In the genomic region with DNA sequence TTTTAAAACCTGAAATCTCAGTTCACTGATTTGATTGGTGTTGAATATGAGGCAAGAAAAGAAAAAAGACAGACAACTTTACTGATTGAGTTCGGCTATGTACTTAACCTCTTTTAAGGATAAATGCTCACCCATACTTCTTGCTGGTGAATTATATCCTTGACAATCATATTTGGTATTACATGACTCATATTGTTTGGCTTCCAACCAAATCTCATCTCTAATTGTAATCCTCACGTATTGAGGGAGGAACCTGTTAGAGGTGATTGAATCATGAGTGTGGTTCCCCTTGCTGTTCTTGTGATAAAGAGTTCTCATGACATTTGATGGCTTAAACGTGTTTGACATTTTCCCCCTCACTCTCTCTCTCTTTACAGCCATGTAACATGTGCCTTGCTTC, we compare ENCODE assay signal across 23 cellular contexts.
"Had no signal": no experiment of that assay in that cellular context is flagged by ENCODE, and none has a peak within 500 bp of the region (broad histone marks: within the 10 kb centered on the region; RNA-seq: fewer than 3 reads in every experiment).

No MANE protein-coding gene starts in this region.

- H3K27me3 ChIP-seq: gastroesophageal sphincter, heart left ventricle, left lung, neural progenitor cell, right lobe of liver, tibial nerve, upper lobe of left lung had no signal

- FAIRE-seq: endometrium, islet of Langerhans, small intestine, urothelium cell line had no signal

- H2AFZ ChIP-seq: neural progenitor cell, parathyroid adenoma had no signal

- H3K4me3 ChIP-seq: gastroesophageal sphincter, heart left ventricle, left lung, neural progenitor cell, right lobe of liver, thoracic aorta, tibial nerve, upper lobe of left lung had no signal

- H3K4me2 ChIP-seq: neural progenitor cell had no signal

- DNase-seq: cortex of kidney; effector memory CD8-positive, alpha-beta T cell; heart left ventricle; hippocampal formation; left cardiac atrium; left lung; mesendoderm; midbrain; naive thymus-derived CD4-positive, alpha-beta T cell; right lobe of liver; small intestine; stimulated activated CD4-positive, alpha-beta T cell treated with anti-CD3 and anti-CD28 coated beads, Interleukin-15, amount 100 ng/mL, for 24 hours; stimulated activated CD4-positive, alpha-beta T cell treated with anti-CD3 and anti-CD28 coated beads, Interleukin-2, amount 100 ng/mL, for 48 hours; stimulated activated naive B cell treated with anti-CD40 and anti-IgM and Interleukin-4, amounts not matched to agents 10 μg/mL and 1 μg/mL and 100 μg/mL, for 72 hours; upper lobe of left lung had no signal

- H3K27ac ChIP-seq: gastroesophageal sphincter, heart left ventricle, left lung, neural progenitor cell, parathyroid adenoma, right lobe of liver, thoracic aorta, tibial nerve, upper lobe of left lung had no signal

- H3K9me3 ChIP-seq: gastroesophageal sphincter, left lung, right lobe of liver, thoracic aorta, tibial nerve, upper lobe of left lung had no signal

- H3K79me2 ChIP-seq: parathyroid adenoma had no signal

- H3K4me1 ChIP-seq: gastroesophageal sphincter, heart left ventricle, left lung, neural progenitor cell, parathyroid adenoma, right lobe of liver, tibial nerve, upper lobe of left lung had no signal

- H3K36me3 ChIP-seq: gastroesophageal sphincter, heart left ventricle, left lung, neural progenitor cell, right lobe of liver, thoracic aorta, tibial nerve, upper lobe of left lung had no signal

- H3K9ac ChIP-seq: neural progenitor cell, parathyroid adenoma had no signal
